14 cellular contexts compared by ENCODE assay signal in genomic region chr4:70754470-70754869, GRCh38. TPM values are rescaled to one million over a fixed set of nuclear protein-coding genes. Genes with fewer than 3 reads are reported as not detected.
DNase-seq lines count a peak whose midpoint lies in the region; ATAC-seq and TF ChIP-seq lines count a peak whose summit lies in the region.
"Had no signal": no experiment of that assay in that cellular context is flagged by ENCODE, and none has a peak within 500 bp of the region (broad histone marks: within the 10 kb centered on the region; RNA-seq: fewer than 3 reads in every experiment).

No MANE protein-coding gene starts in this region.

- no peak for TF ChIP-seq POLR2A in Peyer's patch (IDR thresholded peaks at IDR 0.05)

- no peaks in the 10 kb centered on the region for H3K27me3 Mint-ChIP-seq in type B pancreatic cell

- H3K4me3 ChIP-seq in Peyer's patch: peak overlapping the region in 2 of 4 donors; percentile 1 to 10
- H3K4me3 ChIP-seq: esophagus squamous epithelium, ovary had no signal

- ATAC-seq in GM19397 (IDR thresholded peaks at IDR 0.05; ENCODE audit: unreplicated experiment): peak; percentile 58
- peak; percentile 80 for ATAC-seq in HG02938 (IDR thresholded peaks at IDR 0.05; ENCODE audit: unreplicated experiment)
- ATAC-seq: left colon had no signal

- no peaks in the 10 kb centered on the region for H3K27me3 ChIP-seq in Peyer's patch
- H3K27me3 ChIP-seq: esophagus squamous epithelium, ovary had no signal

- H3K9me3 ChIP-seq in Peyer's patch: no peaks in the 10 kb centered on the region
- H3K9me3 ChIP-seq: esophagus squamous epithelium, ovary had no signal

- DNase-seq in CD1c-positive myeloid dendritic cell (ENCODE audit: extremely low spot score) (peak; percentile 69), NAMALWA (ENCODE audit: low spot score) (peak; percentile 68), type B pancreatic cell (ENCODE audit: extremely low spot score, unreplicated experiment) (no peak), hypothalamus (lab: John Stamatoyannopoulos, UW) (no peak), Peyer's patch (no peak), NCI-H128 (lab: John Stamatoyannopoulos, UW; ENCODE audit: unreplicated experiment) (no peak)
- DNase-seq: activated CD8-positive, alpha-beta memory T cell treated with anti-CD3 and anti-CD28 coated beads, Interleukin-2, amount 50 U/mL, for 4 hours; esophagus squamous epithelium; left colon; NCI-H2081; ovary; T-helper 1 cell had no signal

- H3K27ac Mint-ChIP-seq in type B pancreatic cell: no peak overlapping the region

- no peak overlapping the region for H3K4me3 Mint-ChIP-seq in type B pancreatic cell

- H3K4me1 ChIP-seq in Peyer's patch: peaks cover 0 to 6% (median 3%) of the 10 kb centered on the region in 4 donors

- no peaks in the 10 kb centered on the region for H3K36me3 ChIP-seq in Peyer's patch
- H3K36me3 ChIP-seq: esophagus squamous epithelium, ovary had no signal

- peak overlapping the region in 1 of 4 donors; percentile 64 for H3K27ac ChIP-seq in Peyer's patch
- H3K27ac ChIP-seq: esophagus squamous epithelium, ovary had no signal

- no peak for TF ChIP-seq CTCF in type B pancreatic cell (conservative IDR thresholded peaks at IDR 0.05)
- no peak for TF ChIP-seq CTCF in Peyer's patch (IDR thresholded peaks at IDR 0.05)

- H3K36me3 Mint-ChIP-seq in type B pancreatic cell: peaks cover 5% of the 10 kb centered on the region

- H3K4me1 Mint-ChIP-seq in type B pancreatic cell (ENCODE audit: unreplicated experiment): no peaks in the 10 kb centered on the region

- H3K9me3 Mint-ChIP-seq in type B pancreatic cell: no peaks in the 10 kb centered on the region

RNA-seq across cellular contexts. Expression of gene RUFY3, which starts 32.7 kb away (rescaled TPM):
- total RNA-seq in type B pancreatic cell (ENCODE audit: low replicate concordance) (38.3 and 74.9 TPM in 2 replicates), Peyer's patch (100 to 1,000 TPM in 1 of 4 donors, 10 to 100 TPM in 3; 36.1 to 113 (median 47.1) TPM)

Comparison
In these comparisons a context has a peak if more than half of its experiments do, and no peak if none do; other contexts are left out.
1. DNase-seq: peak in CD1c-positive myeloid dendritic cell (single experiment) and NAMALWA (single experiment); none in type B pancreatic cell (single experiment), hypothalamus (0 of 51), Peyer's patch (0 of 3) and NCI-H128 (single experiment).